11 cellular contexts compared by ENCODE assay signal in the genomic region with DNA sequence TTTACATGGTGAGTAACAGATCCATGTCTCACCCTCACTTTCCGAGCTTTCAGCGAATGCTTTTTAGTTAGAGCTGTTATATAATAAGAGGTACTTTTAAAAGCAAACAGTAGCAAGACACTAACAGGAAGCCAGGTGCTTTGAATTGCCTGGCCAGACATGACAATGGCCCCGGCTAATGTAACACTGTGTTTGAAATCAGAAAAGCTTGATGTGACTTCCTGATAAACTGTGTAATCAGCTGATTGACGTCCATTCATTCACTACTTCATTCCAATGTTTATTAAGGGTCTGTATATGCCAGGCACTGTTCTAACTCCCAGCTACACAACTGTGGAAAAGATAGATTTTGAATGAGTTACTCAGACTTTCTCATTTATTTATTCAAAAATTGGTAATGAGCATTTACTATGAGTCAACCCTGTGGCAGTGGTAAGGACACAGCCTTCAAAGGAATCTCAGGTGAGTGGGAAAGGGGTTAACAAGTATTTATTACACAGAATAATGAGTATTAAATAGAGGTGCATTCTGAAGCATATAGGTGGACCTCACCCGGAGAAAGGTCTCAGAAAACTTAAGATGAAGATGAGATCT. TPM values are rescaled to one million over a fixed set of nuclear protein-coding genes. Genes with fewer than 3 reads are reported as not detected.
DNase-seq lines count a peak whose midpoint lies in the region; ATAC-seq and TF ChIP-seq lines count a peak whose summit lies in the region.
"Had no signal": no experiment of that assay in that cellular context is flagged by ENCODE, and none has a peak within 500 bp of the region (broad histone marks: within the 10 kb centered on the region; RNA-seq: fewer than 3 reads in every experiment).

No MANE protein-coding gene starts in this region.

- no peak overlapping the region; the same call in 1 of the 2 replicates for H3K4me3 ChIP-seq in WERI-Rb-1 (ENCODE audit: low read depth, low read length)
- H3K4me3 ChIP-seq in muscle layer of duodenum (ENCODE audit: low read depth in 1 of 2, low read length in 2 of 2), result no peak overlapping the region
- H3K4me3 ChIP-seq in dorsolateral prefrontal cortex, result no peak overlapping the region

- H3K27ac ChIP-seq in WERI-Rb-1 (peak overlapping the region; percentile 88), muscle layer of duodenum (ENCODE audit: low read length) (peak overlapping the region; percentile 96), dorsolateral prefrontal cortex (no peak overlapping the region)

- peaks cover 60% of the 10 kb centered on the region for H3K4me1 Mint-ChIP-seq in CD14-positive monocyte
- H3K4me1 Mint-ChIP-seq: CD4-positive, CD25-positive, alpha-beta regulatory T cell; central memory CD8-positive, alpha-beta T cell had no signal

- no peak overlapping the region for H3K4me3 Mint-ChIP-seq in CD14-positive monocyte
- H3K4me3 Mint-ChIP-seq: CD4-positive, CD25-positive, alpha-beta regulatory T cell; central memory CD8-positive, alpha-beta T cell; T-helper 2 cell treated with Interferon-gamma antibody and Interleukin-4, amounts not matched to agents 5 μg/mL and 100 μg/mL, for 36 hours had no signal

- intact Hi-C loops in CD14-positive monocyte (cut with micrococcal nuclease) (no loop called here), dorsolateral prefrontal cortex (cut with DNase I) (no loop called here), left colon (cut with DNase I, micrococcal nuclease) (no loop called here)

- ATAC-seq in left colon, result no peak

- H3K27me3 ChIP-seq in WERI-Rb-1 (ENCODE audit: insufficient read depth, low read depth, severe bottlenecking) (no peaks in the 10 kb centered on the region), muscle layer of duodenum (ENCODE audit: low read depth, low read length) (no peaks in the 10 kb centered on the region), dorsolateral prefrontal cortex (peaks cover 0 to 8% (median 0%) of the 10 kb centered on the region in 45 donors)

- peaks cover 0 to 1% (median 0%) of the 10 kb centered on the region in 3 donors for H3K27me3 Mint-ChIP-seq in CD14-positive monocyte (ENCODE audit: low read depth in 3 of 3)

- H3K9me3 Mint-ChIP-seq in CD14-positive monocyte, result peaks cover 0 to 2% (median 0%) of the 10 kb centered on the region in 7 donors
- H3K9me3 Mint-ChIP-seq: central memory CD8-positive, alpha-beta T cell; T-helper 2 cell treated with Interferon-gamma antibody and Interleukin-4, amounts not matched to agents 5 μg/mL and 100 μg/mL, for 36 hours had no signal

- peaks cover 17 to 38% of the 10 kb centered on the region in 2 donors for H3K4me1 ChIP-seq in muscle layer of duodenum (ENCODE audit: control insufficient read depth in 1 of 2, insufficient read depth in 2 of 2, low read length in 2 of 2)

- DNase-seq in CD14-positive monocyte (ENCODE audit: low spot score) (no peak), NCI-H1417 treated with DMSO at 0.1 percent for 48 hours (lab: John Stamatoyannopoulos, UW) (peak; percentile 75), WERI-Rb-1 (no peak), NCI-H1694 treated with DMSO at 0.1 percent for 48 hours (lab: John Stamatoyannopoulos, UW) (no peak), dorsolateral prefrontal cortex (no peak), left colon (no peak), germinal center (ENCODE audit: low spot score) (no peak)
- DNase-seq: CD4-positive, CD25-positive, alpha-beta regulatory T cell had no signal

- H3K36me3 Mint-ChIP-seq in CD14-positive monocyte, result no peaks in the 10 kb centered on the region
- H3K36me3 Mint-ChIP-seq: CD4-positive, CD25-positive, alpha-beta regulatory T cell had no signal

- H3K27ac Mint-ChIP-seq in CD14-positive monocyte, result peak overlapping the region; percentile 89 to 96 (median 90)
- H3K27ac Mint-ChIP-seq: CD4-positive, CD25-positive, alpha-beta regulatory T cell; T-helper 2 cell treated with Interferon-gamma antibody and Interleukin-4, amounts not matched to agents 5 μg/mL and 100 μg/mL, for 36 hours had no signal

- H3K36me3 ChIP-seq in WERI-Rb-1, result peaks cover 4% of the 10 kb centered on the region
- peaks cover 0 to 14% of the 10 kb centered on the region in 2 donors for H3K36me3 ChIP-seq in muscle layer of duodenum (ENCODE audit: control insufficient read depth in 1 of 2, insufficient read depth in 2 of 2, low read length in 2 of 2)

- H3K9me3 ChIP-seq in WERI-Rb-1 (ENCODE audit: severe bottlenecking), result peaks cover 2% of the 10 kb centered on the region
- no peaks in the 10 kb centered on the region for H3K9me3 ChIP-seq in muscle layer of duodenum (ENCODE audit: control insufficient read depth in 1 of 2, low read length in 2 of 2)

- TF ChIP-seq CTCF in CD14-positive monocyte (IDR thresholded peaks at IDR 0.05) (no peak), WERI-Rb-1 (IDR thresholded peaks at IDR 0.05; ENCODE audit: low read depth, low read length) (no peak), dorsolateral prefrontal cortex (IDR thresholded peaks at IDR 0.05 in 54 of 56, conservative IDR thresholded peaks at IDR 0.05 in 2 of 56; ENCODE audit: low read depth in 1 of 56, partially characterized antibody in 56 of 56) (no peak)

RNA-seq across cellular contexts. Expression of a gene that starts 26.6 kb away (rescaled TPM):
- polyA plus RNA-seq in CD14-positive monocyte, result not detected
- total RNA-seq in dorsolateral prefrontal cortex, result 100 to 1,000 TPM in 3 of 120 experiments, 10 to 100 TPM in 117; 43.5 to 116 (median 73.3) TPM
- 10 to 100 TPM in 1 of 2 donors, 1 to 10 TPM in 1; 10.0 to 23.9 TPM for total RNA-seq in left colon
- polyA plus RNA-seq: CD4-positive, CD25-positive, alpha-beta regulatory T cell had no signal

Comparison
In these comparisons a context has a peak if more than half of its experiments do, and no peak if none do; other contexts are left out.
1. H3K27ac ChIP-seq: peak in WERI-Rb-1 (single experiment) and muscle layer of duodenum (single experiment); none in dorsolateral prefrontal cortex (0 of 59).